ENCODE assay signal across 2 cellular contexts in the genomic region with DNA sequence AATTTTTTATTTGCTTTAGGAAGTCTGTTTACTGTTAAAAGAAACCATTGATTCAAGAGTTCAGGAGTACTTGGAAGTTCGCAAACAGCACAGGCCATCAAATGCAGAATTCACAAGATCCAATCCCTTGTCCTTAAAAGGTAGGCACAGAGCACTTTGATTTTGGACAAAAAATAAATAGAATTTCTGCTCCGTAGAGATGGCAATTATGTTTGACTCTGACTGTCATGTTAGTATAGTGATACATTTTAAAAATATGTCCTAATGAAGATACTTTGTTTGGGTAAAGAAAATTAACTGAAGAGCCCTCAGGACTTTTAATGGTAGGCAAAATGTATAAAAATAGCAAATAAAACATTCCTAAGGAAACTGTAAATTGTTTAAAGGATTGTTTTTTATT.
TF ChIP-seq lines count a peak whose summit lies in the region.

No MANE protein-coding gene starts in this region.

TF ChIP-seq in IMR-90, 13 proteins besides CTCF, POLR2A, EP300 and RAD21 (continued from another document):
- TF ChIP-seq MXI1 (IDR thresholded peaks at IDR 0.05; ENCODE audit: borderline replicate concordance, low read depth, low read length), result no peak
- no peak for TF ChIP-seq MAFK (IDR thresholded peaks at IDR 0.05; ENCODE audit: low read depth, low read length)
- TF ChIP-seq, protein P1, sequence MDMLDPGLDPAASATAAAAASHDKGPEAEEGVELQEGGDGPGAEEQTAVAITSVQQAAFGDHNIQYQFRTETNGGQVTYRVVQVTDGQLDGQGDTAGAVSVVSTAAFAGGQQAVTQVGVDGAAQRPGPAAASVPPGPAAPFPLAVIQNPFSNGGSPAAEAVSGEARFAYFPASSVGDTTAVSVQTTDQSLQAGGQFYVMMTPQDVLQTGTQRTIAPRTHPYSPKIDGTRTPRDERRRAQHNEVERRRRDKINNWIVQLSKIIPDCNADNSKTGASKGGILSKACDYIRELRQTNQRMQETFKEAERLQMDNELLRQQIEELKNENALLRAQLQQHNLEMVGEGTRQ (IDR thresholded peaks at IDR 0.05; ENCODE audit: low read depth, low read length), result no peak
- TF ChIP-seq RCOR1 (IDR thresholded peaks at IDR 0.05; ENCODE audit: insufficient replicate concordance, low read length), result no peak
- TF ChIP-seq RFX5 (IDR thresholded peaks at IDR 0.05; ENCODE audit: low read depth, low read length), result no peak
- TF ChIP-seq MAZ (IDR thresholded peaks at IDR 0.05; ENCODE audit: borderline replicate concordance, low read depth, low read length), result no peak
- TF ChIP-seq FOS (IDR thresholded peaks at IDR 0.05; ENCODE audit: low read depth, low read length), result no peak
- TF ChIP-seq NFE2L2 (IDR thresholded peaks at IDR 0.05; ENCODE audit: low read depth, low read length), result no peak
- TF ChIP-seq BHLHE40 (IDR thresholded peaks at IDR 0.05; ENCODE audit: low read depth, low read length), result no peak
- no peak for TF ChIP-seq SMC3 (IDR thresholded peaks at IDR 0.05; ENCODE audit: low read depth, low read length)
TF ChIP-seq in IMR-90: peak in this region for 0.

TF ChIP-seq in WTC11, 78 proteins besides CTCF, POLR2A, EP300 and RAD21:
- TF ChIP-seq, protein P2, sequence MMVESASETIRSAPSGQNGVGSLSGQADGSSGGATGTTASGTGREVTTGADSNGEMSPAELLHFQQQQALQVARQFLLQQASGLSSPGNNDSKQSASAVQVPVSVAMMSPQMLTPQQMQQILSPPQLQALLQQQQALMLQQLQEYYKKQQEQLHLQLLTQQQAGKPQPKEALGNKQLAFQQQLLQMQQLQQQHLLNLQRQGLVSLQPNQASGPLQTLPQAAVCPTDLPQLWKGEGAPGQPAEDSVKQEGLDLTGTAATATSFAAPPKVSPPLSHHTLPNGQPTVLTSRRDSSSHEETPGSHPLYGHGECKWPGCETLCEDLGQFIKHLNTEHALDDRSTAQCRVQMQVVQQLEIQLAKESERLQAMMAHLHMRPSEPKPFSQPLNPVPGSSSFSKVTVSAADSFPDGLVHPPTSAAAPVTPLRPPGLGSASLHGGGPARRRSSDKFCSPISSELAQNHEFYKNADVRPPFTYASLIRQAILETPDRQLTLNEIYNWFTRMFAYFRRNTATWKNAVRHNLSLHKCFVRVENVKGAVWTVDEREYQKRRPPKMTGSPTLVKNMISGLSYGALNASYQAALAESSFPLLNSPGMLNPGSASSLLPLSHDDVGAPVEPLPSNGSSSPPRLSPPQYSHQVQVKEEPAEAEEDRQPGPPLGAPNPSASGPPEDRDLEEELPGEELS (CRISPR knock-in tag; IDR thresholded peaks at IDR 0.05), result no peak
- TF ChIP-seq SOX15 (CRISPR knock-in tag; IDR thresholded peaks at IDR 0.05) (no peak), GTF2I (CRISPR knock-in tag; conservative IDR thresholded peaks at IDR 0.05) (no peak), ZNF671 (CRISPR knock-in tag; IDR thresholded peaks at IDR 0.05) (no peak), ZNF416 (CRISPR knock-in tag; IDR thresholded peaks at IDR 0.05) (no peak), HMGA2 (CRISPR knock-in tag; IDR thresholded peaks at IDR 0.05) (no peak), FOXJ3 (CRISPR knock-in tag; IDR thresholded peaks at IDR 0.05; ENCODE audit: borderline replicate concordance) (no peak), MYBL2 (CRISPR knock-in tag; IDR thresholded peaks at IDR 0.05) (no peak), NR3C1 (CRISPR knock-in tag; conservative IDR thresholded peaks at IDR 0.05; ENCODE audit: low read depth) (no peak), ZBTB21 (CRISPR knock-in tag; IDR thresholded peaks at IDR 0.05; ENCODE audit: borderline replicate concordance) (no peak), TEAD4 (CRISPR knock-in tag; IDR thresholded peaks at IDR 0.05) (no peak), SMAD4 (CRISPR knock-in tag; IDR thresholded peaks at IDR 0.05) (no peak)
- TF ChIP-seq, protein P3, sequence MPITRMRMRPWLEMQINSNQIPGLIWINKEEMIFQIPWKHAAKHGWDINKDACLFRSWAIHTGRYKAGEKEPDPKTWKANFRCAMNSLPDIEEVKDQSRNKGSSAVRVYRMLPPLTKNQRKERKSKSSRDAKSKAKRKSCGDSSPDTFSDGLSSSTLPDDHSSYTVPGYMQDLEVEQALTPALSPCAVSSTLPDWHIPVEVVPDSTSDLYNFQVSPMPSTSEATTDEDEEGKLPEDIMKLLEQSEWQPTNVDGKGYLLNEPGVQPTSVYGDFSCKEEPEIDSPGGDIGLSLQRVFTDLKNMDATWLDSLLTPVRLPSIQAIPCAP (CRISPR knock-in tag; IDR thresholded peaks at IDR 0.05), result no peak
- TF ChIP-seq, protein P4, sequence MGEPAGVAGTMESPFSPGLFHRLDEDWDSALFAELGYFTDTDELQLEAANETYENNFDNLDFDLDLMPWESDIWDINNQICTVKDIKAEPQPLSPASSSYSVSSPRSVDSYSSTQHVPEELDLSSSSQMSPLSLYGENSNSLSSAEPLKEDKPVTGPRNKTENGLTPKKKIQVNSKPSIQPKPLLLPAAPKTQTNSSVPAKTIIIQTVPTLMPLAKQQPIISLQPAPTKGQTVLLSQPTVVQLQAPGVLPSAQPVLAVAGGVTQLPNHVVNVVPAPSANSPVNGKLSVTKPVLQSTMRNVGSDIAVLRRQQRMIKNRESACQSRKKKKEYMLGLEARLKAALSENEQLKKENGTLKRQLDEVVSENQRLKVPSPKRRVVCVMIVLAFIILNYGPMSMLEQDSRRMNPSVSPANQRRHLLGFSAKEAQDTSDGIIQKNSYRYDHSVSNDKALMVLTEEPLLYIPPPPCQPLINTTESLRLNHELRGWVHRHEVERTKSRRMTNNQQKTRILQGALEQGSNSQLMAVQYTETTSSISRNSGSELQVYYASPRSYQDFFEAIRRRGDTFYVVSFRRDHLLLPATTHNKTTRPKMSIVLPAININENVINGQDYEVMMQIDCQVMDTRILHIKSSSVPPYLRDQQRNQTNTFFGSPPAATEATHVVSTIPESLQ (CRISPR knock-in tag; IDR thresholded peaks at IDR 0.05), result no peak
- TF ChIP-seq, protein P5, sequence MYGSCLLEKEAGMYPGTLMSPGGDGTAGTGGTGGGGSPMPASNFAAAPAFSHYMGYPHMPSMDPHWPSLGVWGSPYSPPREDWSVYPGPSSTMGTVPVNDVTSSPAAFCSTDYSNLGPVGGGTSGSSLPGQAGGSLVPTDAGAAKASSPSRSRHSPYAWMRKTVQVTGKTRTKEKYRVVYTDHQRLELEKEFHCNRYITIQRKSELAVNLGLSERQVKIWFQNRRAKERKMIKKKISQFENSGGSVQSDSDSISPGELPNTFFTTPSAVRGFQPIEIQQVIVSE (CRISPR knock-in tag; IDR thresholded peaks at IDR 0.05; ENCODE audit: borderline replicate concordance), result no peak
